9 cellular contexts compared by ENCODE assay signal in genomic region chr16:15482068-15482747, GRCh38. TPM values are rescaled to one million over a fixed set of nuclear protein-coding genes. Genes with fewer than 3 reads are reported as not detected.
DNase-seq lines count a peak whose midpoint lies in the region; ATAC-seq, FAIRE-seq and TF ChIP-seq lines count a peak whose summit lies in the region.
"Had no signal": no experiment of that assay in that cellular context is flagged by ENCODE, and none has a peak within 500 bp of the region (broad histone marks: within the 10 kb centered on the region; RNA-seq: fewer than 3 reads in every experiment).

No MANE protein-coding gene starts in this region.

- H2AK5ac ChIP-seq in mesendoderm (ENCODE audit: low read length) = no peak overlapping the region

- TF ChIP-seq CTCF in HFFc6 (IDR thresholded peaks at IDR 0.05) (peak; percentile 58), choroid plexus epithelial cell (conservative IDR thresholded peaks at IDR 0.05; ENCODE audit: low read depth, low read length) (peak; percentile 45), thoracic aorta (IDR thresholded peaks at IDR 0.05) (no peak)

- H3K9ac ChIP-seq in mesendoderm (ENCODE audit: low read length) = no peak overlapping the region

- peaks cover 35% of the 10 kb centered on the region for H3K4me1 Mint-ChIP-seq in HFFc6 (ENCODE audit: low read depth)

- H2BK120ac ChIP-seq in mesendoderm (ENCODE audit: low read depth, low read length) = no peak overlapping the region

- peaks cover 9% of the 10 kb centered on the region for H3K36me3 Mint-ChIP-seq in HFFc6 (ENCODE audit: low read depth)

- no peak overlapping the region for H4K5ac ChIP-seq in mesendoderm (ENCODE audit: low read length)

- H3K36me3 ChIP-seq in mesendoderm (ENCODE audit: control insufficient read depth, insufficient read depth, low read length) = no peaks in the 10 kb centered on the region
- no peaks in the 10 kb centered on the region for H3K36me3 ChIP-seq in thoracic aorta

- no peaks in the 10 kb centered on the region for H3K79me2 ChIP-seq in mesendoderm (ENCODE audit: control insufficient read depth, insufficient read depth, low read length)

- H3K4me3 ChIP-seq in choroid plexus epithelial cell (ENCODE audit: low read depth, low read length) (no peak overlapping the region), mesendoderm (ENCODE audit: low read length) (no peak overlapping the region), thoracic aorta (no peak overlapping the region)

- H3K4me1 ChIP-seq in mesendoderm (ENCODE audit: control insufficient read depth, low read depth, low read length) (no peaks in the 10 kb centered on the region), thoracic aorta (ENCODE audit: control insufficient read depth in 1 of 2, low read depth in 2 of 2) (peaks cover 0 to 7% of the 10 kb centered on the region in 2 donors)

- peak overlapping the region; percentile 85 for H3K27ac Mint-ChIP-seq in HFFc6
- H3K27ac Mint-ChIP-seq: T-helper 1 cell treated with Interleukin-12 subunit alpha and Interleukin-12 subunit beta and Interleukin-4 antibody, amounts not matched to agents 30 μg/mL and 1 μg/mL, for 36 hours had no signal

- H3K27ac ChIP-seq in mesendoderm (ENCODE audit: low read depth, low read length) = no peak overlapping the region
- no peak overlapping the region for H3K27ac ChIP-seq in thoracic aorta

- peak; percentile 98 for ATAC-seq in SK-N-SH treated with all-trans-retinoic acid at 6 μM for 48 hours
- peak; percentile 56 for ATAC-seq in thoracic aorta (ENCODE audit: insufficient number of reproducible peaks, low FRiP score, low read depth)
- no peak for ATAC-seq in GM18511 (IDR thresholded peaks at IDR 0.05; ENCODE audit: unreplicated experiment)
- ATAC-seq in HG03097 (IDR thresholded peaks at IDR 0.05; ENCODE audit: low FRiP score, unreplicated experiment) = no peak

- no peak overlapping the region for H3K56ac ChIP-seq in mesendoderm (ENCODE audit: low read length)

- no peaks in the 10 kb centered on the region for H3K9me3 Mint-ChIP-seq in HFFc6
- H3K9me3 Mint-ChIP-seq: T-helper 1 cell treated with Interleukin-12 subunit alpha and Interleukin-12 subunit beta and Interleukin-4 antibody, amounts not matched to agents 30 μg/mL and 1 μg/mL, for 36 hours had no signal

- no CpG with 5 or more reads among the region's 3 CpGs for WGBS in mesendoderm (ENCODE audit: extremely low coverage, insufficient coverage, low lambda C conversion rate)

- no peak overlapping the region for H3K18ac ChIP-seq in mesendoderm (ENCODE audit: low read length)

- H3K4me3 Mint-ChIP-seq in HFFc6 = peak overlapping the region; percentile 64
- H3K4me3 Mint-ChIP-seq: T-helper 1 cell treated with Interleukin-12 subunit alpha and Interleukin-12 subunit beta and Interleukin-4 antibody, amounts not matched to agents 30 μg/mL and 1 μg/mL, for 36 hours had no signal

- H3K27me3 Mint-ChIP-seq in HFFc6 (ENCODE audit: insufficient read depth) = no peaks in the 10 kb centered on the region

- no peak overlapping the region for H3K4me2 ChIP-seq in mesendoderm (ENCODE audit: low read length)

- H3K9me3 ChIP-seq in thoracic aorta = no peaks in the 10 kb centered on the region

- H3K4ac ChIP-seq in mesendoderm (ENCODE audit: low read depth, low read length) = no peak overlapping the region

- no peaks in the 10 kb centered on the region for H3K79me1 ChIP-seq in mesendoderm (ENCODE audit: low read length)

- no peaks in the 10 kb centered on the region for H3K27me3 ChIP-seq in mesendoderm (ENCODE audit: insufficient read depth, low read length, poor library complexity)
- no peaks in the 10 kb centered on the region for H3K27me3 ChIP-seq in thoracic aorta (replicated peaks; ENCODE audit: insufficient read depth)

- no peak overlapping the region for H3K23ac ChIP-seq in mesendoderm (ENCODE audit: low read length)

- no peak overlapping the region for H2BK15ac ChIP-seq in mesendoderm (replicated peaks; ENCODE audit: low read depth)

- no peak for FAIRE-seq in GM12891 (lab: Jason Lieb, UNC)

- TF ChIP-seq POLR2A in GM12891 (IDR thresholded peaks at IDR 0.05; ENCODE audit: low read depth, low read length) = no peak

- no peak overlapping the region for H4K8ac ChIP-seq in mesendoderm (ENCODE audit: low read depth, low read length)

- no peak overlapping the region for H2BK5ac ChIP-seq in mesendoderm (ENCODE audit: low read length)

- DNase-seq in HFFc6 (peak; percentile 96), choroid plexus epithelial cell (ENCODE audit: low read depth) (peak; percentile 99), mesendoderm (peak; percentile 97), thoracic aorta (ENCODE audit: low spot score) (no peak), GM12891 (ENCODE audit: insufficient read length, low spot score) (no peak)

TF ChIP-seq in SK-N-SH treated with all-trans-retinoic acid at 6 μM for 48 hours, 23 proteins besides CTCF, POLR2A, EP300 and RAD21 (continues in another document):
- TF ChIP-seq ZNF70 (CRISPR knock-in tag; IDR thresholded peaks at IDR 0.05) = no peak
- TF ChIP-seq ARNTL (CRISPR knock-in tag; IDR thresholded peaks at IDR 0.05; ENCODE audit: borderline replicate concordance, low read depth) = no peak
- no peak for TF ChIP-seq OSR1 (CRISPR knock-in tag; IDR thresholded peaks at IDR 0.05)
- TF ChIP-seq ZFP30 (CRISPR knock-in tag; IDR thresholded peaks at IDR 0.05) = no peak
- no peak for TF ChIP-seq ZNF565 (CRISPR knock-in tag; conservative IDR thresholded peaks at IDR 0.05; ENCODE audit: low read depth)
- TF ChIP-seq ZC3H10 (CRISPR knock-in tag; IDR thresholded peaks at IDR 0.05) = no peak
- no peak for TF ChIP-seq CSRNP3 (CRISPR knock-in tag; IDR thresholded peaks at IDR 0.05)
- no peak for TF ChIP-seq BACH2 (CRISPR knock-in tag; IDR thresholded peaks at IDR 0.05; ENCODE audit: borderline replicate concordance)

TF ChIP-seq in GM12891, 5 proteins besides CTCF, POLR2A, EP300 and RAD21:
- no peak for TF ChIP-seq POU2F2 (IDR thresholded peaks at IDR 0.05; ENCODE audit: low read depth, low read length)
- TF ChIP-seq PAX5 (IDR thresholded peaks at IDR 0.05; ENCODE audit: insufficient read depth, low read length, severe bottlenecking) = no peak
- TF ChIP-seq SPI1 (IDR thresholded peaks at IDR 0.05; ENCODE audit: low read depth, low read length) = no peak
- no peak for TF ChIP-seq POLR2AphosphoS5 (IDR thresholded peaks at IDR 0.05; ENCODE audit: low read depth, low read length)
- no peak for TF ChIP-seq TAF1 (IDR thresholded peaks at IDR 0.05; ENCODE audit: low read depth, low read length)

RNA-seq across cellular contexts. Expression of gene BMERB1, which starts 47.8 kb away (rescaled TPM):
- total RNA-seq in HFFc6 (2021; fragmentation: NEBNext Ultra II Directional; extraction: Animal tissue kit (Norgen Biotek cat#: 25700)) = 10 to 100 TPM; 24.3 to 35.1 (median 29.9) TPM
- polyA plus RNA-seq in mesendoderm (2013, experiment 1 of 2) = 6.5 TPM
- polyA plus RNA-seq in mesendoderm (2013, experiment 2 of 2) = 7.0 TPM
- total RNA-seq in thoracic aorta = 10 to 100 TPM; 75.1 to 95.2 TPM
- polyA plus RNA-seq in GM12891 (2012; ENCODE audit: low read depth, missing spikeins) = 1.2 TPM

Comparison
In these comparisons a context has a peak if more than half of its experiments do, and no peak if none do; other contexts are left out.
1. DNase-seq: peak in HFFc6 (single experiment), choroid plexus epithelial cell (single experiment) and mesendoderm (single experiment); none in thoracic aorta (single experiment) and GM12891 (single experiment).
2. ATAC-seq: peak in SK-N-SH treated with all-trans-retinoic acid at 6 μM for 48 hours (single experiment) and thoracic aorta (single experiment); none in GM18511 (single experiment) and HG03097 (single experiment).